ENCODE assay signal across 8 cellular contexts in the genomic region with DNA sequence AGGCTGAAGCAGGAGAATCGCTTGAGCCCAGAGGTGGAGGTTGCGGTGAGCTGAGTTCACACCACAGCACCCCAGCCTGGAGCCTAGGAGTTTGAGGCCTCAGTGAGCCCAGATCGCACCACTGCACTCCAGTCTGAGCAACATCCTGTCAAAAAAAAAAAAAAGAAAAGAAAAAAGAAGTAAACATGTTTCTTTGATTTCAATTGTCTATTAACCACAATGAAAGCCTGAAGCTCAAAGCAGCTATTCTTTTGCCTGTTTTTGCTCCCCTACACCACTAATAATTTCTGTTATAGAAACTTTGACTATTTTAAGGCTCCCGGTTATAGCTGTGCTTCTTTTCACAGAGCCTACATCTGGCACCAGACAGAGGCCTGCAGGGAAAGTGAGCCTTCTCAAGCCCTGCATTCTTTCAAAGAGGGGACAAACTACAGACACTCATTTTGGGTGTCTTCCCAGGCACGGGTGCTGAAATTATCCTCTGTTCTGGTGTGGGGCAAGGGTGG. TPM values are rescaled to one million over a fixed set of nuclear protein-coding genes. Genes with fewer than 3 reads are reported as not detected.
DNase-seq lines count a peak whose midpoint lies in the region; TF ChIP-seq lines count a peak whose summit lies in the region.

No MANE protein-coding gene starts in this region.

- no peaks in the 10 kb centered on the region for H3K36me3 ChIP-seq in mesodermal cell (ENCODE audit: control insufficient read depth, insufficient read depth, low read length)
- no peaks in the 10 kb centered on the region for H3K36me3 ChIP-seq in stomach

- no peaks in the 10 kb centered on the region for H3K27me3 ChIP-seq in stomach

- in situ Hi-C loops in ACHN (cut with HindIII; ENCODE audit: low pct_ligation_motif_present, low pct_unique_long_range_greater_than_20kb, low sequenced_read_pairs) = no loop called here

- H3K4me3 ChIP-seq in mesodermal cell (ENCODE audit: extremely low read depth, insufficient read depth, low read length, poor library complexity, severe bottlenecking) = no peak overlapping the region
- H3K4me3 ChIP-seq in stomach = no peak overlapping the region

- H3K4me3 Mint-ChIP-seq in T-helper 1 cell treated with Interleukin-12 subunit alpha and Interleukin-12 subunit beta and Interleukin-4 antibody, amounts not matched to agents 30 μg/mL and 1 μg/mL, for 36 hours = peak overlapping the region; percentile 54
- H3K4me3 Mint-ChIP-seq in activated naive CD4-positive, alpha-beta T cell treated with anti-CD3 and anti-CD28 coated beads, Interleukin-2, amount 10 ng/mL, durations not matched to agents 7 days and 5 days = no peak overlapping the region

- peak; percentile 85 for DNase-seq in activated naive CD4-positive, alpha-beta T cell treated with anti-CD3 and anti-CD28 coated beads, Interleukin-2, amount 10 ng/mL, durations not matched to agents 7 days and 5 days
- DNase-seq in stomach = peak; percentile 32
- no peak for DNase-seq in mesenteric fat pad (ENCODE audit: low spot score)
- no peak for DNase-seq in ACHN
- DNase-seq in NCI-H510A (lab: John Stamatoyannopoulos, UW) = no peak
- no peak for DNase-seq in MV-4-11 (lab: John Stamatoyannopoulos, UW)

- no peaks in the 10 kb centered on the region for H3K9me3 Mint-ChIP-seq in T-helper 1 cell treated with Interleukin-12 subunit alpha and Interleukin-12 subunit beta and Interleukin-4 antibody, amounts not matched to agents 30 μg/mL and 1 μg/mL, for 36 hours
- no peaks in the 10 kb centered on the region for H3K9me3 Mint-ChIP-seq in activated naive CD4-positive, alpha-beta T cell treated with anti-CD3 and anti-CD28 coated beads, Interleukin-2, amount 10 ng/mL, durations not matched to agents 7 days and 5 days

- H3K36me3 Mint-ChIP-seq in T-helper 1 cell treated with Interleukin-12 subunit alpha and Interleukin-12 subunit beta and Interleukin-4 antibody, amounts not matched to agents 30 μg/mL and 1 μg/mL, for 36 hours (ENCODE audit: low read depth) = peaks cover 22% of the 10 kb centered on the region
- peaks cover 31% of the 10 kb centered on the region for H3K36me3 Mint-ChIP-seq in activated naive CD4-positive, alpha-beta T cell treated with anti-CD3 and anti-CD28 coated beads, Interleukin-2, amount 10 ng/mL, durations not matched to agents 7 days and 5 days

- TF ChIP-seq EP300 in stomach (IDR thresholded peaks at IDR 0.05) = no peak

- H3K27ac Mint-ChIP-seq in T-helper 1 cell treated with Interleukin-12 subunit alpha and Interleukin-12 subunit beta and Interleukin-4 antibody, amounts not matched to agents 30 μg/mL and 1 μg/mL, for 36 hours = peak overlapping the region; percentile 85
- peak overlapping the region; percentile 96 for H3K27ac Mint-ChIP-seq in activated naive CD4-positive, alpha-beta T cell treated with anti-CD3 and anti-CD28 coated beads, Interleukin-2, amount 10 ng/mL, durations not matched to agents 7 days and 5 days

- no peaks in the 10 kb centered on the region for H3K27me3 Mint-ChIP-seq in T-helper 1 cell treated with Interleukin-12 subunit alpha and Interleukin-12 subunit beta and Interleukin-4 antibody, amounts not matched to agents 30 μg/mL and 1 μg/mL, for 36 hours (ENCODE audit: low read depth)
- H3K27me3 Mint-ChIP-seq in activated naive CD4-positive, alpha-beta T cell treated with anti-CD3 and anti-CD28 coated beads, Interleukin-2, amount 10 ng/mL, durations not matched to agents 7 days and 5 days = no peaks in the 10 kb centered on the region

- H3K9me3 ChIP-seq in mesodermal cell (ENCODE audit: control insufficient read depth, low read length) (no peaks in the 10 kb centered on the region), stomach (no peaks in the 10 kb centered on the region)

- H3K4me1 ChIP-seq in mesodermal cell (ENCODE audit: control insufficient read depth, insufficient read depth, low read length, poor library complexity, severe bottlenecking) (no peaks in the 10 kb centered on the region), stomach (peaks cover 0 to 21% (median 9%) of the 10 kb centered on the region in 4 donors)

- WGBS in mesodermal cell (ENCODE audit: insufficient coverage in 2 of 2), 2 experiments = 86 to 90% methylated on average over 2 to 3 of the region's 5 CpGs
- 66 to 71% (median 68%) methylated on average over 5 of the region's 5 CpGs for WGBS in stomach, 5 donors

- peaks cover 27% of the 10 kb centered on the region for H3K4me1 Mint-ChIP-seq in T-helper 1 cell treated with Interleukin-12 subunit alpha and Interleukin-12 subunit beta and Interleukin-4 antibody, amounts not matched to agents 30 μg/mL and 1 μg/mL, for 36 hours (ENCODE audit: low read depth)
- H3K4me1 Mint-ChIP-seq in activated naive CD4-positive, alpha-beta T cell treated with anti-CD3 and anti-CD28 coated beads, Interleukin-2, amount 10 ng/mL, durations not matched to agents 7 days and 5 days = peaks cover 61% of the 10 kb centered on the region

- no peak for TF ChIP-seq CTCF in stomach (IDR thresholded peaks at IDR 0.05)

- intact Hi-C loops in stomach (cut with DNase I; ENCODE audit: low total_unique reads) = no loop called here

- TF ChIP-seq POLR2A in stomach (IDR thresholded peaks at IDR 0.05) = no peak

- CTCF ChIA-PET in activated naive CD4-positive, alpha-beta T cell treated with anti-CD3 and anti-CD28 coated beads, Interleukin-2, amount 10 ng/mL, durations not matched to agents 7 days and 5 days (lab: Charles Lee) = interaction anchor here (1.1 to 1.2 kb wide), 2 partner anchors 19 to 63 kb away, joined by 4 to 5 read pairs; no protein-coding TSS in a partner anchor

- peak overlapping the region; percentile 74 for H3K27ac ChIP-seq in mesodermal cell (ENCODE audit: low read depth, low read length, severe bottlenecking)
- H3K27ac ChIP-seq in stomach = peak overlapping the region; percentile 42 to 79 (median 66)

RNA-seq across cellular contexts. Expression of a gene that starts 14.1 kb away (rescaled TPM):
- polyA plus RNA-seq in mesodermal cell (2013, experiment 1 of 2) = not detected
- polyA plus RNA-seq in mesodermal cell (2013, experiment 2 of 2) = 0.15 TPM
- total RNA-seq in stomach (not detected), mesenteric fat pad (0.22 TPM)
- polyA plus RNA-seq in stomach = 1 to 10 TPM in 1 of 3 donors, not detected in 2; 1.0 TPM

RNA-seq across cellular contexts. Expression of a gene that starts 28.9 kb away (rescaled TPM):
- polyA plus RNA-seq in mesodermal cell (2013, experiment 1 of 2) = not detected
- polyA plus RNA-seq in mesodermal cell (2013, experiment 2 of 2) = not detected
- total RNA-seq in stomach = 10 to 100 TPM in 1 of 5 donors, 1 to 10 TPM in 4; 2.9 to 15.2 (median 6.6) TPM
- 1 to 10 TPM; 1.7 to 2.6 (median 1.7) TPM for polyA plus RNA-seq in stomach
- 4.2 TPM for total RNA-seq in mesenteric fat pad

RNA-seq across cellular contexts. Expression of a gene that starts 51.6 kb away (rescaled TPM):
- polyA plus RNA-seq in mesodermal cell (2013, experiment 1 of 2) = 65.5 TPM
- 50.6 TPM for polyA plus RNA-seq in mesodermal cell (2013, experiment 2 of 2)
- total RNA-seq in stomach (100 to 1,000 TPM in 2 of 5 donors, 10 to 100 TPM in 3; 47.5 to 334 (median 94.8) TPM), mesenteric fat pad (213 TPM)
- polyA plus RNA-seq in stomach = 100 to 1,000 TPM in 1 of 3 donors, 10 to 100 TPM in 2; 33.4 to 130 (median 70.3) TPM

RNA-seq across cellular contexts. Expression of a gene that starts 52.0 kb away (rescaled TPM):
- 2.1 TPM for polyA plus RNA-seq in mesodermal cell (2013, experiment 1 of 2)
- polyA plus RNA-seq in mesodermal cell (2013, experiment 2 of 2) = 1.4 TPM
- total RNA-seq in stomach = 1 to 10 TPM in 2 of 5 donors, not detected in 3; 1.3 to 6.1 TPM
- polyA plus RNA-seq in stomach = 1 to 10 TPM; 1.4 to 2.7 (median 1.6) TPM
- total RNA-seq in mesenteric fat pad = 0.71 TPM

Comparison
In these comparisons a context has a peak if more than half of its experiments do, and no peak if none do; other contexts are left out.
1. DNase-seq: peak in activated naive CD4-positive, alpha-beta T cell treated with anti-CD3 and anti-CD28 coated beads, Interleukin-2, amount 10 ng/mL, durations not matched to agents 7 days and 5 days (single experiment) and stomach (single experiment); none in mesenteric fat pad (single experiment), ACHN (single experiment), NCI-H510A (single experiment) and MV-4-11 (single experiment).